11 cellular contexts compared by ENCODE assay signal in genomic region chr12:57833672-57834071, GRCh38. TPM values are rescaled to one million over a fixed set of nuclear protein-coding genes. Genes with fewer than 3 reads are reported as not detected.
A peak's percentile ranks its signal among the peaks of the same experiment; 100 is the strongest.
DNase-seq lines count a peak whose midpoint lies in the region; ATAC-seq and TF ChIP-seq lines count a peak whose summit lies in the region.
"Had no signal": no experiment of that assay in that cellular context is flagged by ENCODE, and none has a peak within 500 bp of the region (broad histone marks: within the 10 kb centered on the region; RNA-seq: fewer than 3 reads in every experiment).

No MANE protein-coding gene starts in this region.

- H4K20me1 ChIP-seq in SK-N-SH (ENCODE audit: insufficient read depth) (peaks cover 99% of the 10 kb centered on the region), PC-9 (ENCODE audit: insufficient read depth) (peaks cover 95% of the 10 kb centered on the region)

- peaks cover 0 to 6% (median 0%) of the 10 kb centered on the region in 3 donors for H3K36me3 Mint-ChIP-seq in immature natural killer cell
- peaks cover 17% of the 10 kb centered on the region for H3K36me3 Mint-ChIP-seq in stimulated activated effector memory CD8-positive, alpha-beta T cell treated with anti-CD3 and anti-CD28 coated beads, Interleukin-12 subunit alpha, Interleukin-12 subunit beta, amount 100 ng/mL, for 72 hours

- no peak for ATAC-seq in SK-N-SH treated with all-trans-retinoic acid at 6 μM for 48 hours
- ATAC-seq in stimulated activated effector memory CD8-positive, alpha-beta T cell treated with anti-CD3 and anti-CD28 coated beads, Interleukin-12 subunit alpha, Interleukin-12 subunit beta, amount 100 ng/mL, for 72 hours = no peak

- H3K4me3 Mint-ChIP-seq in immature natural killer cell = peak overlapping the region in 3 of 5 donors; percentile 19 to 45 (median 30)
- H3K4me3 Mint-ChIP-seq in stimulated activated effector memory CD8-positive, alpha-beta T cell treated with anti-CD3 and anti-CD28 coated beads, Interleukin-12 subunit alpha, Interleukin-12 subunit beta, amount 100 ng/mL, for 72 hours = no peak overlapping the region

- peak overlapping the region in 1 of 2 experiments; percentile 15; a peak in 2 of 4 replicates for H3K27ac ChIP-seq in SK-N-SH (ENCODE audit: low read depth in 2 of 2, low read length in 1 of 2)
- peak overlapping the region; percentile 78; the same call in 1 of the 2 replicates for H3K27ac ChIP-seq in VCaP
- H3K27ac ChIP-seq in PC-9 = no peak overlapping the region
- H3K27ac ChIP-seq: 22Rv1 had no signal

- intact Hi-C loops in PC-9 (cut with micrococcal nuclease; ENCODE audit: unreplicated experiment) = no loop called here

- H3K4me1 ChIP-seq in SK-N-SH (ENCODE audit: control insufficient read depth in 1 of 2, insufficient read depth in 2 of 2, low read depth in 1 of 2, low read length in 1 of 2) (peaks cover 50 to 67% of the 10 kb centered on the region in 2 experiments; a peak in 3 of 4 replicates), PC-9 (replicated peaks; ENCODE audit: insufficient read depth) (no peaks in the 10 kb centered on the region)

- H3K36me3 ChIP-seq in SK-N-SH (replicated peaks in 1 of 2; ENCODE audit: control insufficient read depth in 1 of 2, insufficient read depth in 2 of 2, low read length in 1 of 2) (peaks cover 7 to 8% of the 10 kb centered on the region in 2 experiments), PC-9 (ENCODE audit: low read depth) (peaks cover 4% of the 10 kb centered on the region; the same call in 1 of the 2 replicates)

- H3K4me2 ChIP-seq in SK-N-SH = peak overlapping the region; percentile 34
- no peak overlapping the region for H3K4me2 ChIP-seq in PC-9

- H3K9me2 ChIP-seq in SK-N-SH (no peaks in the 10 kb centered on the region), PC-9 (ENCODE audit: insufficient read depth) (no peaks in the 10 kb centered on the region)

- H3K9ac ChIP-seq in SK-N-SH = no peak overlapping the region

- POLR2A ChIA-PET in SK-N-SH (lab: Yijun Ruan, JAX) = interaction anchor here (1.3 kb wide), 1 partner anchor 63 kb away, joined by 3 read pairs; no protein-coding TSS in a partner anchor
- POLR2A ChIA-PET in PC-9 (lab: Charles Lee; ENCODE audit: unreplicated experiment) = no interaction called here

- DNase-seq in SK-N-SH = no peak
- no peak for DNase-seq in immature natural killer cell
- no peak for DNase-seq in stimulated activated effector memory CD8-positive, alpha-beta T cell treated with anti-CD3 and anti-CD28 coated beads, Interleukin-12 subunit alpha, Interleukin-12 subunit beta, amount 100 ng/mL, for 72 hours (ENCODE audit: low spot score in 2 of 2)
- DNase-seq in HPDE6-E6E7 (ENCODE audit: extremely low spot score) = no peak
- no peak for DNase-seq in GF-D8 (lab: John Stamatoyannopoulos, UW)
- no peak for DNase-seq in PC-9
- DNase-seq: dermis blood vessel endothelial cell, NCI-H2029 had no signal

- peaks cover 78 to 84% of the 10 kb centered on the region in 2 donors for H3K4me1 Mint-ChIP-seq in immature natural killer cell
- H3K4me1 Mint-ChIP-seq in stimulated activated effector memory CD8-positive, alpha-beta T cell treated with anti-CD3 and anti-CD28 coated beads, Interleukin-12 subunit alpha, Interleukin-12 subunit beta, amount 100 ng/mL, for 72 hours = peaks cover 80% of the 10 kb centered on the region

- CTCF ChIA-PET in SK-N-SH (lab: Yijun Ruan, JAX) = interaction anchor here (1.1 to 8.4 kb wide), 8 partner anchors 11 to 71 kb away, joined by 3 to 146 read pairs (median 12); partner anchors contain the start of genes CTDSP2 and TSFM
- CTCF ChIA-PET in PC-9 (lab: Charles Lee) = interaction anchor here (1.0 kb wide), 1 partner anchor 1083 kb away, joined by 4 read pairs; no protein-coding TSS in a partner anchor

- TF ChIP-seq RAD21 in SK-N-SH (IDR thresholded peaks at IDR 0.05; ENCODE audit: low read length) = no peak

- H3K4me3 ChIP-seq in SK-N-SH (ENCODE audit: low read depth in 2 of 2, low read length in 1 of 2) = no peak overlapping the region
- no peak overlapping the region for H3K4me3 ChIP-seq in PC-9

- H3K9me3 ChIP-seq in SK-N-SH (no peaks in the 10 kb centered on the region), PC-9 (ENCODE audit: insufficient read depth, low read depth) (no peaks in the 10 kb centered on the region)

- TF ChIP-seq CTCF in SK-N-SH (IDR thresholded peaks at IDR 0.05) (no peak), VCaP (conservative IDR thresholded peaks at IDR 0.05) (no peak), PC-9 (conservative IDR thresholded peaks at IDR 0.05) (no peak)

- peaks cover 100% of the 10 kb centered on the region for H3K79me2 ChIP-seq in SK-N-SH (ENCODE audit: insufficient read depth)
- H3K79me2 ChIP-seq in PC-9 (ENCODE audit: low read depth) = peaks cover 74% of the 10 kb centered on the region

- peak overlapping the region; percentile 29 to 77 (median 66) for H3K27ac Mint-ChIP-seq in immature natural killer cell
- peak overlapping the region; percentile 63 for H3K27ac Mint-ChIP-seq in stimulated activated effector memory CD8-positive, alpha-beta T cell treated with anti-CD3 and anti-CD28 coated beads, Interleukin-12 subunit alpha, Interleukin-12 subunit beta, amount 100 ng/mL, for 72 hours

- H3K27me3 ChIP-seq in SK-N-SH (ENCODE audit: insufficient read depth) (no peaks in the 10 kb centered on the region), PC-9 (ENCODE audit: insufficient read depth, low read depth) (no peaks in the 10 kb centered on the region)

- no peak overlapping the region for H2AFZ ChIP-seq in SK-N-SH (ENCODE audit: low read depth)
- H2AFZ ChIP-seq in PC-9 = no peak overlapping the region

- H3F3A ChIP-seq in SK-N-SH (replicated peaks; ENCODE audit: insufficient read depth) = peaks cover 31% of the 10 kb centered on the region
- peaks cover 15% of the 10 kb centered on the region for H3F3A ChIP-seq in PC-9 (ENCODE audit: insufficient read depth, low read depth)

- BruUV-seq in PC-9 (replicated peaks; lab: Mats Ljungman, UMichigan) = no TSS peak

- no peak for TF ChIP-seq EP300 in SK-N-SH (IDR thresholded peaks at IDR 0.05; ENCODE audit: borderline replicate concordance in 1 of 2, low read depth in 1 of 2, low read length in 1 of 2)

- no peaks in the 10 kb centered on the region for H3K27me3 Mint-ChIP-seq in immature natural killer cell (ENCODE audit: low read depth in 3 of 3)

- 96% methylated on average over 3 of the region's 3 CpGs for WGBS in SK-N-SH (ENCODE audit: low lambda C conversion rate)

- H3K9me3 Mint-ChIP-seq in immature natural killer cell = no peaks in the 10 kb centered on the region
- H3K9me3 Mint-ChIP-seq in stimulated activated effector memory CD8-positive, alpha-beta T cell treated with anti-CD3 and anti-CD28 coated beads, Interleukin-12 subunit alpha, Interleukin-12 subunit beta, amount 100 ng/mL, for 72 hours = no peaks in the 10 kb centered on the region

TF ChIP-seq in SK-N-SH, 30 proteins besides CTCF, POLR2A, EP300 and RAD21:
- TF ChIP-seq YY1 (IDR thresholded peaks at IDR 0.05; ENCODE audit: low read depth) (no peak), FOXM1 (IDR thresholded peaks at IDR 0.05; ENCODE audit: low read depth) (no peak), GATA2 (CRISPR knock-in tag; IDR thresholded peaks at IDR 0.05) (no peak), FOXJ3 (CRISPR knock-in tag; IDR thresholded peaks at IDR 0.05) (no peak), SIN3A (IDR thresholded peaks at IDR 0.05; ENCODE audit: borderline replicate concordance, low read depth, low read length) (no peak), MEF2A (IDR thresholded peaks at IDR 0.05; ENCODE audit: borderline replicate concordance, low read depth) (no peak), CHD2 (IDR thresholded peaks at IDR 0.05; ENCODE audit: low read length, partially characterized antibody) (no peak), ELF1 (IDR thresholded peaks at IDR 0.05) (no peak), TCF12 (IDR thresholded peaks at IDR 0.05) (no peak)

TF ChIP-seq in SK-N-SH treated with all-trans-retinoic acid at 6 μM for 48 hours, 23 proteins besides CTCF, POLR2A, EP300 and RAD21 (continues in another document):
- TF ChIP-seq ESRRG (CRISPR knock-in tag; IDR thresholded peaks at IDR 0.05) (no peak), CSDC2 (CRISPR knock-in tag; IDR thresholded peaks at IDR 0.05) (no peak), ZNF565 (CRISPR knock-in tag; conservative IDR thresholded peaks at IDR 0.05; ENCODE audit: low read depth) (no peak), SNAI2 (CRISPR knock-in tag; IDR thresholded peaks at IDR 0.05) (no peak)
- TF ChIP-seq, protein P1, sequence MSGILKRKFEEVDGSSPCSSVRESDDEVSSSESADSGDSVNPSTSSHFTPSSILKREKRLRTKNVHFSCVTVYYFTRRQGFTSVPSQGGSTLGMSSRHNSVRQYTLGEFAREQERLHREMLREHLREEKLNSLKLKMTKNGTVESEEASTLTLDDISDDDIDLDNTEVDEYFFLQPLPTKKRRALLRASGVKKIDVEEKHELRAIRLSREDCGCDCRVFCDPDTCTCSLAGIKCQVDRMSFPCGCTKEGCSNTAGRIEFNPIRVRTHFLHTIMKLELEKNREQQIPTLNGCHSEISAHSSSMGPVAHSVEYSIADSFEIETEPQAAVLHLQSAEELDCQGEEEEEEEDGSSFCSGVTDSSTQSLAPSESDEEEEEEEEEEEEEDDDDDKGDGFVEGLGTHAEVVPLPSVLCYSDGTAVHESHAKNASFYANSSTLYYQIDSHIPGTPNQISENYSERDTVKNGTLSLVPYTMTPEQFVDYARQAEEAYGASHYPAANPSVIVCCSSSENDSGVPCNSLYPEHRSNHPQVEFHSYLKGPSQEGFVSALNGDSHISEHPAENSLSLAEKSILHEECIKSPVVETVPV (CRISPR knock-in tag; IDR thresholded peaks at IDR 0.05) = no peak

RNA-seq across cellular contexts. Expression of gene CTDSP2, which starts 12.9 kb away (rescaled TPM):
- polyA plus RNA-seq in SK-N-SH (2012; rRNA removed) = 117 and 119 TPM in 2 replicates
- 87.3 and 102 TPM in 2 replicates for polyA plus RNA-seq in SK-N-SH (2012; cell fraction: cytosol; rRNA removed)
- 145 and 147 TPM in 2 replicates for polyA plus RNA-seq in SK-N-SH (2012; cell fraction: nucleus; rRNA removed)
- polyA plus RNA-seq in immature natural killer cell = 10 to 100 TPM; 30.6 to 51.8 (median 36.5) TPM
- total RNA-seq in PC-9 (2021) = 102 and 107 TPM in 2 replicates

RNA-seq across cellular contexts. Expression of gene AVIL, which starts 15.1 kb away (rescaled TPM):
- polyA plus RNA-seq in SK-N-SH (2012; rRNA removed) (4.7 and 5.2 TPM in 2 replicates), immature natural killer cell (under 1 TPM in 2 of 3 donors, not detected in 1; 0.40 to 0.95 TPM)
- polyA plus RNA-seq in SK-N-SH (2012; cell fraction: cytosol; rRNA removed) = 1.2 and 1.4 TPM in 2 replicates
- 29.9 and 32.6 TPM in 2 replicates for polyA plus RNA-seq in SK-N-SH (2012; cell fraction: nucleus; rRNA removed)
- total RNA-seq in PC-9 (2021) = 1.6 and 3.0 TPM in 2 replicates

RNA-seq across cellular contexts. Expression of gene TSFM, which starts 51.1 kb away (rescaled TPM):
- 23.0 and 28.7 TPM in 2 replicates for polyA plus RNA-seq in SK-N-SH (2012; rRNA removed)
- polyA plus RNA-seq in SK-N-SH (2012; cell fraction: cytosol; rRNA removed) = 21.6 and 24.8 TPM in 2 replicates
- 22.6 and 32.2 TPM in 2 replicates for polyA plus RNA-seq in SK-N-SH (2012; cell fraction: nucleus; rRNA removed)
- polyA plus RNA-seq in immature natural killer cell = 10 to 100 TPM; 22.2 to 38.6 (median 23.4) TPM
- total RNA-seq in PC-9 (2021) = 38.1 and 44.8 TPM in 2 replicates
